Comparison of ENCODE assay signal across 11 cellular contexts in the genomic region with DNA sequence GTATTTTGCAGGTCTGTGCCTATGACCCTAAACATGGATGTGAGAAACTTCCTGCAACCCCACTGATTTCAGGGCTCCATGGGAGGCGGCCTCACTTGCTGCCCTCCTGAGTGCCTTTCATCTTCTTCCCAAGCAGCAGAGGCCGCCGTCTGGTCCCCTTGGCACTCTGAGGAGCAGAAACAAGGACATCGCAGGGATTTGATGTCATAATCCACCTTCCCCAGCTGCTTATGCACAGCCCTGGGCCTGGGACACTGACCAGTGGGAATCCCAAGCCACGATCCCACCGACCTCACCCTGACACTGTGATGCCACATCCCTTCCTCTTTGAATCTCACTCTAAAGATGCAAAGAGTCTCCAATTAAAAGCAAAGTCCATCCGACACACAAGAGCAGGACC. TPM values are rescaled to one million over a fixed set of nuclear protein-coding genes. Genes with fewer than 3 reads are reported as not detected.
DNase-seq lines count a peak whose midpoint lies in the region; ATAC-seq and TF ChIP-seq lines count a peak whose summit lies in the region.
"Had no signal": no experiment of that assay in that cellular context is flagged by ENCODE, and none has a peak within 500 bp of the region (broad histone marks: within the 10 kb centered on the region; RNA-seq: fewer than 3 reads in every experiment).

No MANE protein-coding gene starts in this region.

- no peaks in the 10 kb centered on the region for H3K27me3 ChIP-seq in DND-41 (ENCODE audit: insufficient read depth, low read length, poor library complexity)
- H3K27me3 ChIP-seq in MM.1S (replicated peaks; ENCODE audit: insufficient read depth, low read length): no peaks in the 10 kb centered on the region
- H3K27me3 ChIP-seq in gastrocnemius medialis: no peaks in the 10 kb centered on the region
- H3K27me3 ChIP-seq in HAP-1 (ENCODE audit: low read depth): no peaks in the 10 kb centered on the region

- H4K20me1 ChIP-seq in DND-41 (ENCODE audit: insufficient read depth, low read length): peaks cover 53% of the 10 kb centered on the region
- H4K20me1 ChIP-seq in MM.1S (ENCODE audit: insufficient read depth, low read length): no peaks in the 10 kb centered on the region

- peak overlapping the region; percentile 46; the same call in 1 of the 2 replicates for H3K4me2 ChIP-seq in DND-41 (ENCODE audit: insufficient read depth, low read length)
- peak overlapping the region; percentile 64; the same call in 1 of the 2 replicates for H3K4me2 ChIP-seq in MM.1S (ENCODE audit: low read depth, low read length)

- intact Hi-C loops in gastrocnemius medialis (cut with DNase I; ENCODE audit: low total_unique reads): loop anchor here (2.0 kb wide), 1 partner anchor 16 kb away; no protein-coding TSS in a partner anchor

- H2AFZ ChIP-seq in DND-41 (ENCODE audit: low read depth, low read length): no peak overlapping the region
- no peak overlapping the region for H2AFZ ChIP-seq in MM.1S (ENCODE audit: low read length)

- no peak overlapping the region for H3K4me3 ChIP-seq in DND-41 (ENCODE audit: low read depth in 1 of 2, low read length in 2 of 2)
- H3K4me3 ChIP-seq in MM.1S (ENCODE audit: low read length): no peak overlapping the region
- peak overlapping the region; percentile 54 for H3K4me3 ChIP-seq in coronary artery
- H3K4me3 ChIP-seq in gastrocnemius medialis: no peak overlapping the region
- H3K4me3 ChIP-seq in HAP-1: no peak overlapping the region

- peaks cover 35% of the 10 kb centered on the region for H3K4me1 ChIP-seq in DND-41 (ENCODE audit: insufficient read depth, low read length)
- H3K4me1 ChIP-seq in MM.1S (ENCODE audit: low read length): peaks cover 21% of the 10 kb centered on the region
- peaks cover 71 to 79% of the 10 kb centered on the region in 2 donors for H3K4me1 ChIP-seq in gastrocnemius medialis
- H3K4me1 ChIP-seq in HAP-1: no peaks in the 10 kb centered on the region

- ATAC-seq in DND-41 (ENCODE audit: insufficient read depth, low read depth): no peak
- no peak for ATAC-seq in gastrocnemius medialis
- ATAC-seq: SK-N-SH treated with all-trans-retinoic acid at 6 μM for 48 hours had no signal

- peak overlapping the region; percentile 41 for H3K9ac ChIP-seq in DND-41 (ENCODE audit: low read depth, low read length)
- no peak overlapping the region for H3K9ac ChIP-seq in MM.1S (ENCODE audit: low read length)

- H3K9me3 ChIP-seq in DND-41 (ENCODE audit: insufficient read depth, low read length, severe bottlenecking) (no peaks in the 10 kb centered on the region), MM.1S (replicated peaks; ENCODE audit: insufficient read depth, low read length) (no peaks in the 10 kb centered on the region), gastrocnemius medialis (no peaks in the 10 kb centered on the region), HAP-1 (no peaks in the 10 kb centered on the region)

- H3K27ac ChIP-seq in DND-41 (ENCODE audit: low read length) (peak overlapping the region; percentile 86), MM.1S (ENCODE audit: low read length) (peak overlapping the region; percentile 40; the same call in 1 of the 2 replicates), coronary artery (peak overlapping the region; percentile 60 to 82), gastrocnemius medialis (peak overlapping the region; percentile 63 to 97 (median 80))

- TF ChIP-seq POLR2A in gastrocnemius medialis (IDR thresholded peaks at IDR 0.05): no peak

- peaks cover 13% of the 10 kb centered on the region; the same call in 1 of the 2 replicates for H3F3A ChIP-seq in MM.1S (ENCODE audit: insufficient read depth, low read length)

- no peaks in the 10 kb centered on the region for H3K9me2 ChIP-seq in MM.1S (replicated peaks; ENCODE audit: insufficient read depth, low read length)

- DNase-seq in DND-41: no peak
- DNase-seq in MM.1S: no peak
- DNase-seq in coronary artery (ENCODE audit: low spot score): no peak
- DNase-seq in gastrocnemius medialis: no peak
- DNase-seq in NCI-H345 treated with DMSO at 0.1 percent for 48 hours (lab: John Stamatoyannopoulos, UW; ENCODE audit: unreplicated experiment): no peak
- no peak for DNase-seq in HAP-1 (ENCODE audit: low spot score in 2 of 2)
- no peak for DNase-seq in HT-29 (ENCODE audit: low spot score)
- DNase-seq: activated CD8-positive, alpha-beta memory T cell treated with anti-CD3 and anti-CD28 coated beads, Interleukin-2, amount 50 U/mL, for 48 hours; cortex of kidney; mesendoderm had no signal

- TF ChIP-seq CTCF in DND-41 (IDR thresholded peaks at IDR 0.05; ENCODE audit: borderline replicate concordance, extremely low read depth, low read length, poor library complexity, severe bottlenecking): no peak
- no peak for TF ChIP-seq CTCF in MM.1S (IDR thresholded peaks at IDR 0.05; ENCODE audit: low read length)
- TF ChIP-seq CTCF in coronary artery (IDR thresholded peaks at IDR 0.05): no peak
- TF ChIP-seq CTCF in gastrocnemius medialis (IDR thresholded peaks at IDR 0.05 in 4 of 5, conservative IDR thresholded peaks at IDR 0.05 in 1 of 5): no peak

- H3K36me3 ChIP-seq in DND-41 (ENCODE audit: insufficient read depth, low read length): peaks cover 74% of the 10 kb centered on the region
- H3K36me3 ChIP-seq in MM.1S (replicated peaks; ENCODE audit: insufficient read depth, low read length): no peaks in the 10 kb centered on the region
- peaks cover 0 to 4% of the 10 kb centered on the region in 2 donors for H3K36me3 ChIP-seq in gastrocnemius medialis
- peaks cover 4% of the 10 kb centered on the region; the same call in 1 of the 2 replicates for H3K36me3 ChIP-seq in HAP-1 (replicated peaks)

- in situ Hi-C loops in gastrocnemius medialis (cut with MboI; ENCODE audit: low sequenced_read_pairs in 4 of 4) (no loop called here), HAP-1 (cut with MboI; ENCODE audit: low sequenced_read_pairs) (no loop called here)

- peaks cover 67% of the 10 kb centered on the region for H3K79me2 ChIP-seq in DND-41 (ENCODE audit: insufficient read depth, low read length)
- H3K79me2 ChIP-seq in MM.1S (ENCODE audit: low read length): peaks cover 49% of the 10 kb centered on the region

RNA-seq across cellular contexts. Expression of a gene that starts 7.7 kb away (rescaled TPM):
- 10 to 100 TPM; 48.6 to 67.5 (median 51.7) TPM for total RNA-seq in gastrocnemius medialis
- total RNA-seq in HT-29 (2014; rRNA removed; shearing (Covaris generic)): 44.2 and 48.3 TPM in 2 replicates

RNA-seq across cellular contexts. Expression of a gene that starts 44.3 kb away (rescaled TPM):
- total RNA-seq in gastrocnemius medialis: 1 to 10 TPM in 3 of 4 donors, under 1 TPM in 1; 0.83 to 5.0 (median 2.3) TPM
- total RNA-seq in HT-29 (2014; rRNA removed; shearing (Covaris generic)): 0.15 and 0.21 TPM in 2 replicates

RNA-seq across cellular contexts. Expression of a gene that starts 55.2 kb away (rescaled TPM):
- total RNA-seq in gastrocnemius medialis: 10 to 100 TPM in 1 of 4 donors, 1 to 10 TPM in 3; 7.8 to 21.7 (median 9.2) TPM
- total RNA-seq in HT-29 (2014; rRNA removed; shearing (Covaris generic)): 18.6 and 19.8 TPM in 2 replicates
